In the genomic region with DNA sequence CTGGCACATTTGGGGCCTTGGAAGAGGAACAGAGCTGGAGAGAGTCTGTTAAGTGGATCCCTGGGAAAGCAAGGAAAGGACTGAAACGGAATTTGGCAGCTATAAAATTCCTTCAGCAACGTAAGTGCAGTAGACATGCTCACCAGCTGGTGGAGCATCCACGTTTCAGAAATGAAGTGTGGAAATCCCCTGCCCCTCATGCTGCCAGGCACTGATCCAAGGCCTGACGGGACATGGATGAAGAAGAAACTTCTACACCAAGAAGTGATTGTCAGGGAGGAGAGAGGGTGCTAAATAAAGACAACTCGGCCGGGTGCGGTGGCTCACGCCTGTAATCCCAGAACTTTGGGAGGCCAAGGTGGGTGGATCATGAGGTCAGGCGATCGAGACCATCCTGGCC, we compare ENCODE assay signal across 13 cellular contexts.
DNase-seq lines count a peak whose midpoint lies in the region; ATAC-seq, FAIRE-seq and TF ChIP-seq lines count a peak whose summit lies in the region.
"Had no signal": no experiment of that assay in that cellular context is flagged by ENCODE, and none has a peak within 500 bp of the region (broad histone marks: within the 10 kb centered on the region; RNA-seq: fewer than 3 reads in every experiment).

No MANE protein-coding gene starts in this region.

- peak in 2 of 4 donors; percentile 47 to 71 for ATAC-seq in heart left ventricle
- no peak for ATAC-seq in GM18520 (IDR thresholded peaks at IDR 0.05; ENCODE audit: unreplicated experiment)
- ATAC-seq: activated CD8-positive, alpha-beta T cell treated with anti-CD3 and anti-CD28 coated beads for 36 hours had no signal

- no peaks in the 10 kb centered on the region for H3K27me3 Mint-ChIP-seq in mesothelial cell of epicardium (ENCODE audit: low read depth)

- peaks cover 4% of the 10 kb centered on the region for H3K4me1 Mint-ChIP-seq in mesothelial cell of epicardium

- H3K9me3 ChIP-seq in heart left ventricle = no peaks in the 10 kb centered on the region
- H3K9me3 ChIP-seq: pancreas had no signal

- H3K27ac Mint-ChIP-seq in mesothelial cell of epicardium = no peak overlapping the region
- H3K27ac Mint-ChIP-seq: activated CD8-positive, alpha-beta T cell treated with anti-CD3 and anti-CD28 coated beads for 36 hours had no signal

- H3K27ac ChIP-seq in heart left ventricle = peak overlapping the region in 1 of 12 donors; percentile 69
- H3K27ac ChIP-seq: pancreas had no signal

- H3K36me3 ChIP-seq in bronchial epithelial cell (ENCODE audit: control insufficient read depth, insufficient read depth, low read length) (no peaks in the 10 kb centered on the region), heart left ventricle (no peaks in the 10 kb centered on the region)
- H3K36me3 ChIP-seq: pancreas had no signal

- WGBS in heart left ventricle, 4 donors = 53 to 60% (median 56%) methylated on average over 10 of the region's 10 CpGs

- intact Hi-C loops in heart left ventricle (cut with DNase I) = no loop called here

- H3K27me3 ChIP-seq in bronchial epithelial cell (ENCODE audit: control insufficient read depth, insufficient read depth, low read length) = no peaks in the 10 kb centered on the region
- H3K27me3 ChIP-seq in heart left ventricle = peaks cover 0 to 5% (median 0%) of the 10 kb centered on the region in 9 donors
- H3K27me3 ChIP-seq: pancreas had no signal

- peak; percentile 10 for TF ChIP-seq CTCF in bronchial epithelial cell (IDR thresholded peaks at IDR 0.05; ENCODE audit: insufficient read depth, low read length, severe bottlenecking)
- peak in 4 of 12 donors; percentile 10 to 33 (median 20) for TF ChIP-seq CTCF in heart left ventricle (IDR thresholded peaks at IDR 0.05)
- no peak for TF ChIP-seq CTCF in mesothelial cell of epicardium (IDR thresholded peaks at IDR 0.05; ENCODE audit: unreplicated experiment)

- no peaks in the 10 kb centered on the region for H3K4me1 ChIP-seq in heart left ventricle
- H3K4me1 ChIP-seq: pancreas had no signal

- H3K4me3 Mint-ChIP-seq in mesothelial cell of epicardium = no peak overlapping the region
- H3K4me3 Mint-ChIP-seq: activated CD8-positive, alpha-beta T cell treated with anti-CD3 and anti-CD28 coated beads for 36 hours had no signal

- no peak for FAIRE-seq in bronchial epithelial cell (lab: Jason Lieb, UNC)
- FAIRE-seq: pancreas had no signal

- H3K4me3 ChIP-seq in bronchial epithelial cell (ENCODE audit: low read depth, low read length) (no peak overlapping the region), heart left ventricle (no peak overlapping the region)
- H3K4me3 ChIP-seq: pancreas had no signal

- no peak for TF ChIP-seq POLR2A in heart left ventricle (IDR thresholded peaks at IDR 0.05)

- DNase-seq in EL (peak; percentile 52), bronchial epithelial cell (ENCODE audit: low read depth) (peak; percentile 22), heart left ventricle (peak in 3 of 5 donors; percentile 47 to 64 (median 49)), renal cortical epithelial cell (ENCODE audit: low read depth) (peak; percentile 17), mesothelial cell of epicardium (ENCODE audit: low spot score in 2 of 2, unreplicated experiment in 2 of 2) (no peak), epidermal melanocyte (ENCODE audit: insufficient read length, low spot score) (no peak)
- DNase-seq in activated naive CD4-positive, alpha-beta T cell (lab: John Stamatoyannopoulos, UW) = no peak
- DNase-seq: activated CD8-positive, alpha-beta T cell treated with anti-CD3 and anti-CD28 coated beads for 36 hours; activated naive CD4-positive, alpha-beta T cell treated with anti-CD3 and anti-CD28 coated beads, Interleukin-2, amount 50 U/mL, for 16 hours; effector CD8-positive, alpha-beta T cell; NCI-H146 had no signal

- H3K9me3 Mint-ChIP-seq in mesothelial cell of epicardium = no peaks in the 10 kb centered on the region
- H3K9me3 Mint-ChIP-seq: activated CD8-positive, alpha-beta T cell treated with anti-CD3 and anti-CD28 coated beads for 36 hours had no signal

- H3K36me3 Mint-ChIP-seq in mesothelial cell of epicardium = peaks cover 24% of the 10 kb centered on the region

Comparison
In these comparisons a context has a peak if more than half of its experiments do, and no peak if none do; other contexts are left out.
1. DNase-seq: peak in EL (single experiment), bronchial epithelial cell (single experiment), heart left ventricle (3 of 5) and renal cortical epithelial cell (single experiment); none in mesothelial cell of epicardium (0 of 2), epidermal melanocyte (single experiment) and activated naive CD4-positive, alpha-beta T cell (0 of 4).